Comparison of ENCODE assay signal across 1 cellular context in genomic region chr2:222859786-222860726, GRCh38.
TF ChIP-seq lines count a peak whose summit lies in the region.

No MANE protein-coding gene starts in this region.

TF ChIP-seq in HepG2, 621 proteins besides CTCF, POLR2A, EP300 and RAD21 (continued from another document and continues in another):
- TF ChIP-seq FOXP4 (CRISPR knock-in tag; IDR thresholded peaks at IDR 0.05) (peak; percentile 18; the same call in 1 of the 2 replicates), HNRNPUL1 (IDR thresholded peaks at IDR 0.05; ENCODE audit: low read depth, low read length) (no peak), AKAP8 (CRISPR knock-in tag; IDR thresholded peaks at IDR 0.05) (no peak), ZFX (CRISPR knock-in tag; IDR thresholded peaks at IDR 0.05; ENCODE audit: low read depth) (peak; percentile 73), ZNF329 (CRISPR knock-in tag; IDR thresholded peaks at IDR 0.05; ENCODE audit: low read depth) (no peak), MAFG (CRISPR knock-in tag; IDR thresholded peaks at IDR 0.05) (no peak), AHDC1 (CRISPR knock-in tag; IDR thresholded peaks at IDR 0.05; ENCODE audit: borderline replicate concordance) (peak; percentile 56; the same call in 1 of the 2 replicates), ZNF704 (CRISPR knock-in tag; IDR thresholded peaks at IDR 0.05; ENCODE audit: borderline replicate concordance) (no peak), HNF1A (IDR thresholded peaks at IDR 0.05; ENCODE audit: low read depth) (no peak), HNF1A (CRISPR knock-in tag; IDR thresholded peaks at IDR 0.05; ENCODE audit: borderline replicate concordance) (no peak), SIN3B (IDR thresholded peaks at IDR 0.05; ENCODE audit: low read length) (no peak), FOXM1 (CRISPR knock-in tag; IDR thresholded peaks at IDR 0.05) (no peak), BRD4 (CRISPR knock-in tag; IDR thresholded peaks at IDR 0.05) (no peak), ZNF770 (CRISPR knock-in tag; IDR thresholded peaks at IDR 0.05) (no peak), ZNF251 (CRISPR knock-in tag; IDR thresholded peaks at IDR 0.05) (no peak), ZNF205 (CRISPR knock-in tag; IDR thresholded peaks at IDR 0.05) (no peak), JUND (CRISPR knock-in tag; IDR thresholded peaks at IDR 0.05) (no peak), NAIF1 (CRISPR knock-in tag; IDR thresholded peaks at IDR 0.05; ENCODE audit: borderline replicate concordance) (no peak), SRSF9 (IDR thresholded peaks at IDR 0.05; ENCODE audit: borderline replicate concordance, insufficient read depth, low read depth, low read length, poor library complexity, severe bottlenecking) (no peak), ETS1 (CRISPR knock-in tag; IDR thresholded peaks at IDR 0.05) (no peak), KDM6A (CRISPR knock-in tag; IDR thresholded peaks at IDR 0.05; ENCODE audit: low read depth) (no peak), USF2 (IDR thresholded peaks at IDR 0.05; ENCODE audit: low read depth, low read length) (no peak), USF2 (CRISPR knock-in tag; IDR thresholded peaks at IDR 0.05; ENCODE audit: borderline replicate concordance) (no peak), PRDM10 (CRISPR knock-in tag; IDR thresholded peaks at IDR 0.05; ENCODE audit: low read depth) (no peak; the same call in 1 of the 2 replicates), ZNF550 (CRISPR knock-in tag; IDR thresholded peaks at IDR 0.05; ENCODE audit: borderline replicate concordance) (no peak), SMYD3 (CRISPR knock-in tag; IDR thresholded peaks at IDR 0.05) (no peak), FOXP1 (IDR thresholded peaks at IDR 0.05) (no peak), FOXP1 (CRISPR knock-in tag; IDR thresholded peaks at IDR 0.05) (no peak), ZNF160 (CRISPR knock-in tag; IDR thresholded peaks at IDR 0.05) (no peak), ZFP82 (CRISPR knock-in tag; IDR thresholded peaks at IDR 0.05; ENCODE audit: borderline replicate concordance) (0 out of 2 replicates have a peak, but pooled peaks have one; percentile 45), KLF15 (CRISPR knock-in tag; IDR thresholded peaks at IDR 0.05; ENCODE audit: borderline replicate concordance) (no peak), MAFK (conservative IDR thresholded peaks at IDR 0.05 in 1 of 2, IDR thresholded peaks at IDR 0.05 in 1 of 2; ENCODE audit: low read length in 2 of 2) (no peak; a peak in 1 of 4 replicates)
